8 cellular contexts compared by ENCODE assay signal in the genomic region with DNA sequence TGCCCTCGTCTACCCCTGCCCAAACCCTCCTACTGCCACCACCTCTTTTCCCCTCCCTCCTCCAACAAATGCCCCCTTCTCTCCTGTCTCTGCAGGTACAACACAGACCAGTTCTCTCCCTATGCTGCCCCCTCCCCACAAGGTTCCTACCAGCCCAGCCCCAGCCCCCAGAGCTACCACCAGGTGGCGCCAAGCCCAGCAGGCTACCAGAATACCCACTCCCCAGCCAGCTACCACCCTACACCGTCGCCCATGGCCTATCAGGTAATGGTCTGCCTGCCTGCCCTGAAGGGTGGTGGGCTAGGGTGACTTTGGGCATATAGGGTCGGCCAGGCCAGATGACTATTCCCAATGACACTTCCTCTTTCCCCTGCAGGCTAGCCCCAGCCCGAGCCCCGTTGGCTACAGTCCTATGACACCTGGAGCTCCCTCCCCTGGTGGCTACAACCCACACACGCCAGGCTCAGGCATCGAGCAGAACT.
DNase-seq lines count a peak whose midpoint lies in the region; ATAC-seq and TF ChIP-seq lines count a peak whose summit lies in the region.

No MANE protein-coding gene starts in this region.

- no peak overlapping the region for H3K27ac ChIP-seq in DND-41 (ENCODE audit: low read length)

- H3K9ac ChIP-seq in DND-41 (ENCODE audit: low read depth, low read length) = no peak overlapping the region

- H3K4me3 ChIP-seq in DND-41 (ENCODE audit: low read depth in 1 of 2, low read length in 2 of 2) = no peak overlapping the region
- no peak overlapping the region for H3K4me3 ChIP-seq in NB4 (ENCODE audit: low read depth, low read length)

- H4K20me1 ChIP-seq in DND-41 (ENCODE audit: insufficient read depth, low read length) = peaks cover 5% of the 10 kb centered on the region

- ATAC-seq in DND-41 (ENCODE audit: insufficient read depth, low read depth) (peak; percentile 93), GM21423 (IDR thresholded peaks at IDR 0.05; ENCODE audit: unreplicated experiment) (no peak), GM21825 (IDR thresholded peaks at IDR 0.05; ENCODE audit: unreplicated experiment) (no peak)

- TF ChIP-seq CTCF in DND-41 (IDR thresholded peaks at IDR 0.05; ENCODE audit: borderline replicate concordance, extremely low read depth, low read length, poor library complexity, severe bottlenecking) (peak; percentile 90), NB4 (IDR thresholded peaks at IDR 0.05; ENCODE audit: low read depth, low read length) (peak; percentile 67)

- no peak for TF ChIP-seq POLR2A in NB4 (IDR thresholded peaks at IDR 0.05; ENCODE audit: extremely low read depth, insufficient read length)

- no peak overlapping the region for H2AFZ ChIP-seq in DND-41 (ENCODE audit: low read depth, low read length)

- peaks cover 73% of the 10 kb centered on the region for H3K36me3 ChIP-seq in DND-41 (ENCODE audit: insufficient read depth, low read length)

- H3K79me2 ChIP-seq in DND-41 (ENCODE audit: insufficient read depth, low read length) = no peaks in the 10 kb centered on the region

- H3K4me1 ChIP-seq in DND-41 (ENCODE audit: insufficient read depth, low read length) = no peaks in the 10 kb centered on the region

- in situ Hi-C loops in T47D (cut with HindIII; ENCODE audit: low pct_unique_long_range_greater_than_20kb, low sequenced_read_pairs) = no loop called here

- peak; percentile 78 for DNase-seq in DND-41
- DNase-seq in NB4 (ENCODE audit: low read depth) = peak; percentile 50
- peak; percentile 48 for DNase-seq in activated CD4-positive, CD25-positive, alpha-beta regulatory T cell treated with anti-CD3 and anti-CD28 coated beads, Interleukin-2, amount 50 U/mL, for 16 hours (ENCODE audit: low read depth, low spot score)
- DNase-seq in T47D (ENCODE audit: low read depth in 1 of 2, low spot score in 1 of 2) = peak; percentile 21 to 23
- DNase-seq in left kidney (ENCODE audit: low read depth, low spot score) = peak; percentile 81
- DNase-seq in stimulated activated CD4-positive, alpha-beta T cell treated with anti-CD3 and anti-CD28 coated beads, TNF-alpha, amount 100 ng/mL, for 4 hours (ENCODE audit: low read depth in 3 of 3) = peak; percentile 57 to 62 (median 60)

- H3K9me3 ChIP-seq in DND-41 (ENCODE audit: insufficient read depth, low read length, severe bottlenecking) = no peaks in the 10 kb centered on the region

- no peak overlapping the region for H3K4me2 ChIP-seq in DND-41 (ENCODE audit: insufficient read depth, low read length)

- H3K27me3 ChIP-seq in DND-41 (ENCODE audit: insufficient read depth, low read length, poor library complexity) = no peaks in the 10 kb centered on the region

Comparison
In these comparisons a context has a peak if more than half of its experiments do, and no peak if none do; other contexts are left out.
1. DNase-seq: peak in every context shown above with its lines; median percentile 81 in left kidney; 78 in DND-41; 60 in stimulated activated CD4-positive, alpha-beta T cell treated with anti-CD3 and anti-CD28 coated beads, TNF-alpha, amount 100 ng/mL, for 4 hours; 50 in NB4; 48 in activated CD4-positive, CD25-positive, alpha-beta regulatory T cell treated with anti-CD3 and anti-CD28 coated beads, Interleukin-2, amount 50 U/mL, for 16 hours; 22 in T47D.